ENCODE assay signal across 1 cellular context in the genomic region with DNA sequence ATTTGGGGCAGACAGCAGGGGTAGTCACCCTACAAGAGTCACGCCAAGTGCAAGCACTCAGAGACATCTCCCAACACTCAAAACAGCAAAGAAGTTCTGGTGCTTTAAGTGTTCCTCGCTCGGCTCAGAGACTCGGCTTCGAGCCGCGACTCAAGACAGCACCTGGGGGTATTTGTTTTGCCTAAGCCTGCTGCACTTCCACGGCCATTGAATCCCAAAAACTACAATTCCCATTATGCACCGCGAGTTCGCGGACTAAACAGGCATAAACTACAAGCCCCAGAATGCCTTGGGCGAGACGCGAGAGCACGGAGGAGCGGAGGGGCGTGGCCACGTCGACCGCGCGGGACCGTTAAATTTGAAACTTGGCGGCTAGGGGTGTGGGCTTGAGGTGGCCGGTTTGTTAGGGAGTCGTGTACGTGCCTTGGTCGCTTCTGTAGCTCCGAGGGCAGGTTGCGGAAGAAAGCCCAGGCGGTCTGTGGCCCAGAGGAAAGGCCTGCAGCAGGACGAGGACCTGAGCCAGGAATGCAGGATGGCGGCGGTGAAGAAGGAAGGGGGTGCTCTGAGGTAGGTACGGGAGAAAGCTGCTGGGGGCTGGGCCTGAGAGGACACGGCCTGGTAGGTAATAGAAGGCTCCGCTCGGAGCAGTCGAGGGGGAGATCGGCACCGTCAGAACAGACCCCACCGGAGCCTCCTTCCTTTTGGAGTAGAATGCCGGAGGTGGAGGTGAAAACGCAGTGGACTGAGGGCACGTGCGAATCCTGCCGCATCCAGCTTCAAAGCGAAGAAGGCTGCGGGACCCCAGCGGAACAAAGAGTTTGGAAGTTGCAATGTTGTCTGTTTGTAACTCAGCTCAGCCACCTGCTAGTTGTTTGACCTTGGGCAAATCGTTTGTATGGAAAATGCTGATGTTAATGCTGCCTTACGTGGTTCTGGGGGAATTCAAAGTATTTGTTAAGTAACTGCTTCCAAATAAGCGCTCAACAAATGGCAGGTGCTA.
TF ChIP-seq lines count a peak whose summit lies in the region.

A gene with protein sequence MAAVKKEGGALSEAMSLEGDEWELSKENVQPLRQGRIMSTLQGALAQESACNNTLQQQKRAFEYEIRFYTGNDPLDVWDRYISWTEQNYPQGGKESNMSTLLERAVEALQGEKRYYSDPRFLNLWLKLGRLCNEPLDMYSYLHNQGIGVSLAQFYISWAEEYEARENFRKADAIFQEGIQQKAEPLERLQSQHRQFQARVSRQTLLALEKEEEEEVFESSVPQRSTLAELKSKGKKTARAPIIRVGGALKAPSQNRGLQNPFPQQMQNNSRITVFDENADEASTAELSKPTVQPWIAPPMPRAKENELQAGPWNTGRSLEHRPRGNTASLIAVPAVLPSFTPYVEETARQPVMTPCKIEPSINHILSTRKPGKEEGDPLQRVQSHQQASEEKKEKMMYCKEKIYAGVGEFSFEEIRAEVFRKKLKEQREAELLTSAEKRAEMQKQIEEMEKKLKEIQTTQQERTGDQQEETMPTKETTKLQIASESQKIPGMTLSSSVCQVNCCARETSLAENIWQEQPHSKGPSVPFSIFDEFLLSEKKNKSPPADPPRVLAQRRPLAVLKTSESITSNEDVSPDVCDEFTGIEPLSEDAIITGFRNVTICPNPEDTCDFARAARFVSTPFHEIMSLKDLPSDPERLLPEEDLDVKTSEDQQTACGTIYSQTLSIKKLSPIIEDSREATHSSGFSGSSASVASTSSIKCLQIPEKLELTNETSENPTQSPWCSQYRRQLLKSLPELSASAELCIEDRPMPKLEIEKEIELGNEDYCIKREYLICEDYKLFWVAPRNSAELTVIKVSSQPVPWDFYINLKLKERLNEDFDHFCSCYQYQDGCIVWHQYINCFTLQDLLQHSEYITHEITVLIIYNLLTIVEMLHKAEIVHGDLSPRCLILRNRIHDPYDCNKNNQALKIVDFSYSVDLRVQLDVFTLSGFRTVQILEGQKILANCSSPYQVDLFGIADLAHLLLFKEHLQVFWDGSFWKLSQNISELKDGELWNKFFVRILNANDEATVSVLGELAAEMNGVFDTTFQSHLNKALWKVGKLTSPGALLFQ (plus strand): TSS at position 381 of the 1,000 bp plus-strand sequence. CDS start 152 bp downstream, at position 533.

TF ChIP-seq in HepG2, 621 proteins besides CTCF, POLR2A, EP300 and RAD21 (continued from another document and continues in another):
- 0 out of 2 replicates have a peak, but pooled peaks have one; percentile 65 for TF ChIP-seq ZNF550 (CRISPR knock-in tag; IDR thresholded peaks at IDR 0.05; ENCODE audit: borderline replicate concordance)
- 0 out of 2 replicates have a peak, but pooled peaks have one; percentile 30 for TF ChIP-seq ZNF451 (CRISPR knock-in tag; IDR thresholded peaks at IDR 0.05)
- peak; percentile 100 for TF ChIP-seq HDAC1 (CRISPR knock-in tag; IDR thresholded peaks at IDR 0.05)
- TF ChIP-seq IRX3 (CRISPR knock-in tag; IDR thresholded peaks at IDR 0.05; ENCODE audit: borderline replicate concordance, low read depth): no peak; the same call in 1 of the 2 replicates
- TF ChIP-seq ZNF10 (CRISPR knock-in tag; IDR thresholded peaks at IDR 0.05; ENCODE audit: borderline replicate concordance, low read depth): no peak
- peak; percentile 98 for TF ChIP-seq TGIF2 (CRISPR knock-in tag; IDR thresholded peaks at IDR 0.05)
- TF ChIP-seq, protein P1, sequence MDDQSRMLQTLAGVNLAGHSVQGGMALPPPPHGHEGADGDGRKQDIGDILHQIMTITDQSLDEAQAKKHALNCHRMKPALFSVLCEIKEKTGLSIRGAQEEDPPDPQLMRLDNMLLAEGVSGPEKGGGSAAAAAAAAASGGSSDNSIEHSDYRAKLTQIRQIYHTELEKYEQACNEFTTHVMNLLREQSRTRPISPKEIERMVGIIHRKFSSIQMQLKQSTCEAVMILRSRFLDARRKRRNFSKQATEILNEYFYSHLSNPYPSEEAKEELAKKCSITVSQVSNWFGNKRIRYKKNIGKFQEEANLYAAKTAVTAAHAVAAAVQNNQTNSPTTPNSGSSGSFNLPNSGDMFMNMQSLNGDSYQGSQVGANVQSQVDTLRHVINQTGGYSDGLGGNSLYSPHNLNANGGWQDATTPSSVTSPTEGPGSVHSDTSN (CRISPR knock-in tag; IDR thresholded peaks at IDR 0.05; ENCODE audit: borderline replicate concordance): no peak
- TF ChIP-seq EEA1 (CRISPR knock-in tag; IDR thresholded peaks at IDR 0.05; ENCODE audit: borderline replicate concordance): peak; percentile 79; the same call in 1 of the 2 replicates
- TF ChIP-seq SMAD9 (CRISPR knock-in tag; IDR thresholded peaks at IDR 0.05): no peak
- no peak; the same call in 1 of the 2 replicates for TF ChIP-seq ZBTB20 (CRISPR knock-in tag; IDR thresholded peaks at IDR 0.05; ENCODE audit: borderline replicate concordance, low read depth)
- TF ChIP-seq, protein P2, sequence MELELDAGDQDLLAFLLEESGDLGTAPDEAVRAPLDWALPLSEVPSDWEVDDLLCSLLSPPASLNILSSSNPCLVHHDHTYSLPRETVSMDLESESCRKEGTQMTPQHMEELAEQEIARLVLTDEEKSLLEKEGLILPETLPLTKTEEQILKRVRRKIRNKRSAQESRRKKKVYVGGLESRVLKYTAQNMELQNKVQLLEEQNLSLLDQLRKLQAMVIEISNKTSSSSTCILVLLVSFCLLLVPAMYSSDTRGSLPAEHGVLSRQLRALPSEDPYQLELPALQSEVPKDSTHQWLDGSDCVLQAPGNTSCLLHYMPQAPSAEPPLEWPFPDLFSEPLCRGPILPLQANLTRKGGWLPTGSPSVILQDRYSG (CRISPR knock-in tag; IDR thresholded peaks at IDR 0.05): no peak
- TF ChIP-seq ZNF337 (CRISPR knock-in tag; IDR thresholded peaks at IDR 0.05; ENCODE audit: borderline replicate concordance, low read depth): no peak
- peak; percentile 93 for TF ChIP-seq MYC (CRISPR knock-in tag; IDR thresholded peaks at IDR 0.05; ENCODE audit: borderline replicate concordance)
- TF ChIP-seq PCBP2 (optimal IDR thresholded peaks at IDR 0.05; ENCODE audit: low read depth, low read length, poor library complexity, severe bottlenecking): no peak
- TF ChIP-seq ZNF263 (CRISPR knock-in tag; IDR thresholded peaks at IDR 0.05): no peak; the same call in 1 of the 2 replicates
- 0 out of 2 replicates have a peak, but pooled peaks have one; percentile 39 for TF ChIP-seq CAMTA2 (CRISPR knock-in tag; IDR thresholded peaks at IDR 0.05; ENCODE audit: borderline replicate concordance)
- no peak for TF ChIP-seq HDAC6 (IDR thresholded peaks at IDR 0.05; ENCODE audit: low read depth, low read length)
- TF ChIP-seq RBFOX2 (IDR thresholded peaks at IDR 0.05; ENCODE audit: low read depth, low read length): peak; percentile 61; the same call in 1 of the 2 replicates
- peak; percentile 71 for TF ChIP-seq XRCC5 (optimal IDR thresholded peaks at IDR 0.05; ENCODE audit: low read length)
- no peak for TF ChIP-seq RNF219 (CRISPR knock-in tag; IDR thresholded peaks at IDR 0.05)
- TF ChIP-seq DMAP1 (CRISPR knock-in tag; IDR thresholded peaks at IDR 0.05): peak; percentile 97
- 0 out of 2 replicates have a peak, but pooled peaks have one; percentile 12 for TF ChIP-seq MIER2 (CRISPR knock-in tag; IDR thresholded peaks at IDR 0.05)
- TF ChIP-seq GATAD2A (CRISPR knock-in tag; IDR thresholded peaks at IDR 0.05): peak; percentile 54
- TF ChIP-seq ZZZ3 (CRISPR knock-in tag; IDR thresholded peaks at IDR 0.05; ENCODE audit: borderline replicate concordance): no peak; the same call in 1 of the 2 replicates
- TF ChIP-seq MED13 (CRISPR knock-in tag; IDR thresholded peaks at IDR 0.05): no peak
- TF ChIP-seq TCF12 (IDR thresholded peaks at IDR 0.05): no peak
- TF ChIP-seq TCF12 (CRISPR knock-in tag; IDR thresholded peaks at IDR 0.05): no peak
- no peak for TF ChIP-seq RAD51 (IDR thresholded peaks at IDR 0.05; ENCODE audit: borderline replicate concordance)
- peak; percentile 42; the same call in 1 of the 2 replicates for TF ChIP-seq FOSL2 (CRISPR knock-in tag; IDR thresholded peaks at IDR 0.05)
- no peak for TF ChIP-seq HNRNPL (IDR thresholded peaks at IDR 0.05; ENCODE audit: low read depth, low read length)
- peak; percentile 91 for TF ChIP-seq HOXA3 (CRISPR knock-in tag; IDR thresholded peaks at IDR 0.05)
- TF ChIP-seq ZSCAN5A (CRISPR knock-in tag; IDR thresholded peaks at IDR 0.05; ENCODE audit: borderline replicate concordance): no peak
- TF ChIP-seq ZBTB42 (CRISPR knock-in tag; IDR thresholded peaks at IDR 0.05): no peak
- no peak for TF ChIP-seq ZFYVE20 (CRISPR knock-in tag; IDR thresholded peaks at IDR 0.05; ENCODE audit: borderline replicate concordance, low read depth)
- no peak for TF ChIP-seq ATAD3A (CRISPR knock-in tag; IDR thresholded peaks at IDR 0.05)
- peak; percentile 81; the same call in 1 of the 2 replicates for TF ChIP-seq ZNF160 (CRISPR knock-in tag; IDR thresholded peaks at IDR 0.05)
- no peak; the same call in 1 of the 2 replicates for TF ChIP-seq ZNF777 (CRISPR knock-in tag; IDR thresholded peaks at IDR 0.05)
- TF ChIP-seq, protein P3, sequence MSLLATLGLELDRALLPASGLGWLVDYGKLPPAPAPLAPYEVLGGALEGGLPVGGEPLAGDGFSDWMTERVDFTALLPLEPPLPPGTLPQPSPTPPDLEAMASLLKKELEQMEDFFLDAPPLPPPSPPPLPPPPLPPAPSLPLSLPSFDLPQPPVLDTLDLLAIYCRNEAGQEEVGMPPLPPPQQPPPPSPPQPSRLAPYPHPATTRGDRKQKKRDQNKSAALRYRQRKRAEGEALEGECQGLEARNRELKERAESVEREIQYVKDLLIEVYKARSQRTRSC (CRISPR knock-in tag; IDR thresholded peaks at IDR 0.05; ENCODE audit: low read depth): no peak
- no peak for TF ChIP-seq ZSCAN22 (CRISPR knock-in tag; IDR thresholded peaks at IDR 0.05)
- no peak for TF ChIP-seq ELF4 (CRISPR knock-in tag; IDR thresholded peaks at IDR 0.05; ENCODE audit: borderline replicate concordance)
- peak; percentile 99 for TF ChIP-seq ZNF143 (CRISPR knock-in tag; IDR thresholded peaks at IDR 0.05)
- no peak for TF ChIP-seq ZNF382 (CRISPR knock-in tag; IDR thresholded peaks at IDR 0.05; ENCODE audit: borderline replicate concordance)
- TF ChIP-seq, protein P4, sequence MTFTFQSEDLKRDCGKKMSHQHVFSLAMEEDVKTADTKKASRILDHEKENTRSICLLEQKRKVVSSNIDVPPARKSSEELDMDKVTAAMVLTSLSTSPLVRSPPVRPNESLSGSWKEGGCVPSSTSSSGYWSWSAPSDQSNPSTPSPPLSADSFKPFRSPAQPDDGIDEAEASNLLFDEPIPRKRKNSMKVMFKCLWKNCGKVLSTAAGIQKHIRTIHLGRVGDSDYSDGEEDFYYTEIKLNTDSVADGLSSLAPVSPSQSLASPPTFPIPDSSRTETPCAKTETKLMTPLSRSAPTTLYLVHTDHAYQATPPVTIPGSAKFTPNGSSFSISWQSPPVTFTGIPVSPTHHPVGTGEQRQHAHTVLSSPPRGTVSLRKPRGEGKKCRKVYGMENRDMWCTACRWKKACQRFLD (CRISPR knock-in tag; IDR thresholded peaks at IDR 0.05; ENCODE audit: borderline replicate concordance): no peak
- no peak for TF ChIP-seq ZNF776 (CRISPR knock-in tag; IDR thresholded peaks at IDR 0.05)
- no peak for TF ChIP-seq ZNF616 (CRISPR knock-in tag; IDR thresholded peaks at IDR 0.05; ENCODE audit: low read depth)
- no peak for TF ChIP-seq U2AF2 (IDR thresholded peaks at IDR 0.05; ENCODE audit: low read depth, low read length)
- peak; percentile 62; the same call in 1 of the 2 replicates for TF ChIP-seq TAF1 (CRISPR knock-in tag; IDR thresholded peaks at IDR 0.05)
- TF ChIP-seq ZSCAN12 (CRISPR knock-in tag; IDR thresholded peaks at IDR 0.05): no peak
- TF ChIP-seq PLRG1 (conservative IDR thresholded peaks at IDR 0.05): no peak
- 0 out of 2 replicates have a peak, but pooled peaks have one; percentile 9 for TF ChIP-seq CC2D1A (CRISPR knock-in tag; IDR thresholded peaks at IDR 0.05)
- peak; percentile 95; the same call in 1 of the 2 replicates for TF ChIP-seq ZNF589 (CRISPR knock-in tag; conservative IDR thresholded peaks at IDR 0.05)
